Comparison of ENCODE assay signal across 13 cellular contexts in the genomic region with DNA sequence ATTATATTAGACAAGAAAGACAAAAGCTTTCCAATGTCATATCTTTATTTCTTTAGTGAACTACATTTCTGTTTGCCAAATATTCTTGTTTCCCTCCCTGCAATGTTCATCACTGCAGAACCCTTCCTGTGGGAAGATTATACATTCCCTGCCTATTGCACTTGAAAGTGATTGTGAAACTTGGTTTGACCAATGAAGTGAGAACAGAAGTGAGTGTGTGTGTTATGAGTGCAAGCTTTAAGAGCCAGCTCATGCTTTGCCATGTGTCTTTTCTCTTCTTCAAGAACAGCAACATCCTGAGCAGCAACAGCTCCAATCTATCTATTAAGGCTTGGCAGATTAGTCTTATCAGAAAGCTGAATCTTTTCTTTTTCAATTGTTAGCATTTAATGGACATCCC. TPM values are rescaled to one million over a fixed set of nuclear protein-coding genes. Genes with fewer than 3 reads are reported as not detected.
DNase-seq lines count a peak whose midpoint lies in the region; ATAC-seq and TF ChIP-seq lines count a peak whose summit lies in the region.
"Had no signal": no experiment of that assay in that cellular context is flagged by ENCODE, and none has a peak within 500 bp of the region (broad histone marks: within the 10 kb centered on the region; RNA-seq: fewer than 3 reads in every experiment).

No MANE protein-coding gene starts in this region.

- H3K27ac ChIP-seq in breast epithelium (no peak overlapping the region), uterus (no peak overlapping the region)

- H3K27ac Mint-ChIP-seq in MCF 10A (ENCODE audit: low read depth, unreplicated experiment) = no peak overlapping the region
- no peak overlapping the region for H3K27ac Mint-ChIP-seq in activated CD4-positive, alpha-beta memory T cell treated with anti-CD3 and anti-CD28 coated beads for 36 hours
- H3K27ac Mint-ChIP-seq: stimulated activated naive CD8-positive, alpha-beta T cell treated with anti-CD3 and anti-CD28 coated beads, Interleukin-15, Interleukin-2, amounts not matched to agents 100 ng/mL and 50 ng/mL, for 24 hours had no signal

- POLR2A ChIA-PET in MCF 10A (lab: Yijun Ruan, JAX) = interaction anchor here (0.9 kb wide), 1 partner anchor 79 kb away, joined by 4 read pairs; no protein-coding TSS in a partner anchor
- POLR2A ChIA-PET in activated CD4-positive, alpha-beta memory T cell treated with anti-CD3 and anti-CD28 coated beads for 36 hours (lab: Charles Lee) = interaction anchor here (1.2 kb wide), 1 partner anchor 31 kb away, joined by 3 read pairs; no protein-coding TSS in a partner anchor

- H3K4me3 ChIP-seq in breast epithelium = no peak overlapping the region
- no peak overlapping the region for H3K4me3 ChIP-seq in adipocyte (ENCODE audit: low read length)
- H3K4me3 ChIP-seq in uterus = no peak overlapping the region

- TF ChIP-seq POLR2A in breast epithelium (IDR thresholded peaks at IDR 0.05) = no peak
- TF ChIP-seq POLR2A in uterus (IDR thresholded peaks at IDR 0.05) = no peak

- peak; percentile 51 for ATAC-seq in HG02885 (IDR thresholded peaks at IDR 0.05; ENCODE audit: poor library complexity, unreplicated experiment)

- no peaks in the 10 kb centered on the region for H3K27me3 Mint-ChIP-seq in MCF 10A (ENCODE audit: insufficient read depth, unreplicated experiment)
- peaks cover 4% of the 10 kb centered on the region for H3K27me3 Mint-ChIP-seq in activated CD4-positive, alpha-beta memory T cell treated with anti-CD3 and anti-CD28 coated beads for 36 hours

- no peak overlapping the region for H3K9ac ChIP-seq in adipocyte (ENCODE audit: low read length)

- DNase-seq in MCF 10A (ENCODE audit: unreplicated experiment) (peak; percentile 16), breast epithelium (ENCODE audit: low spot score in 2 of 2) (no peak), adipocyte (ENCODE audit: low read depth) (peak; percentile 40), ecto neural progenitor cell (ENCODE audit: low spot score) (no peak), uterus (no peak)
- no peak for DNase-seq in stimulated activated CD4-positive, alpha-beta T cell treated with anti-CD3 and anti-CD28 coated beads, Interleukin-15, amount 100 ng/mL, for 24 hours
- DNase-seq in activated CD4-positive, alpha-beta memory T cell treated with anti-CD3 and anti-CD28 coated beads for 36 hours = no peak
- DNase-seq: cerebellar nuclear complex, GOT3, naive B cell, NCI-H510A treated with DMSO at 0.1 percent for 48 hours had no signal

- no peaks in the 10 kb centered on the region for H3K36me3 Mint-ChIP-seq in MCF 10A (ENCODE audit: insufficient read depth, unreplicated experiment)
- H3K36me3 Mint-ChIP-seq in activated CD4-positive, alpha-beta memory T cell treated with anti-CD3 and anti-CD28 coated beads for 36 hours = no peaks in the 10 kb centered on the region

- H3K36me3 ChIP-seq in breast epithelium (no peaks in the 10 kb centered on the region), adipocyte (ENCODE audit: control insufficient read depth, insufficient read depth, low read length, severe bottlenecking) (no peaks in the 10 kb centered on the region), uterus (no peaks in the 10 kb centered on the region)

- BruUV-seq in MCF 10A (replicated peaks; lab: Mats Ljungman, UMichigan) = no TSS peak

- CTCF ChIA-PET in MCF 10A (lab: Yijun Ruan, JAX) = no interaction called here
- CTCF ChIA-PET in activated CD4-positive, alpha-beta memory T cell treated with anti-CD3 and anti-CD28 coated beads for 36 hours (lab: Charles Lee) = interaction anchor here (0.6 kb wide), 1 partner anchor 259 kb away, joined by 4 read pairs; no protein-coding TSS in a partner anchor

- H3K9me3 ChIP-seq in breast epithelium (no peaks in the 10 kb centered on the region), adipocyte (ENCODE audit: control insufficient read depth, low read length) (no peaks in the 10 kb centered on the region), uterus (no peaks in the 10 kb centered on the region)

- H3K4me1 ChIP-seq in breast epithelium (no peaks in the 10 kb centered on the region), adipocyte (ENCODE audit: control insufficient read depth, insufficient read depth, low read length) (no peaks in the 10 kb centered on the region), uterus (no peaks in the 10 kb centered on the region)

- H3K27me3 ChIP-seq in breast epithelium = no peaks in the 10 kb centered on the region
- no peaks in the 10 kb centered on the region for H3K27me3 ChIP-seq in adipocyte (replicated peaks; ENCODE audit: control insufficient read depth, insufficient read depth, low read length)
- no peaks in the 10 kb centered on the region for H3K27me3 ChIP-seq in uterus

- H3K9me3 Mint-ChIP-seq in MCF 10A (ENCODE audit: unreplicated experiment) = no peaks in the 10 kb centered on the region
- peaks cover 7% of the 10 kb centered on the region for H3K9me3 Mint-ChIP-seq in activated CD4-positive, alpha-beta memory T cell treated with anti-CD3 and anti-CD28 coated beads for 36 hours

- intact Hi-C loops in MCF 10A (cut with micrococcal nuclease) = no loop called here
- intact Hi-C loops in breast epithelium (cut with DNase I; ENCODE audit: low total_unique reads) = no loop called here
- intact Hi-C loops in activated CD4-positive, alpha-beta memory T cell treated with anti-CD3 and anti-CD28 coated beads for 36 hours (cut with micrococcal nuclease) = no loop called here
- intact Hi-C loops in uterus (cut with DNase I; ENCODE audit: low total_unique reads) = no loop called here

- H3K4me1 Mint-ChIP-seq in MCF 10A (ENCODE audit: insufficient read depth, unreplicated experiment) = no peaks in the 10 kb centered on the region
- H3K4me1 Mint-ChIP-seq in activated CD4-positive, alpha-beta memory T cell treated with anti-CD3 and anti-CD28 coated beads for 36 hours (ENCODE audit: low read depth) = peaks cover 17% of the 10 kb centered on the region

- no peak overlapping the region for H3K4me3 Mint-ChIP-seq in MCF 10A (ENCODE audit: unreplicated experiment)
- no peak overlapping the region for H3K4me3 Mint-ChIP-seq in activated CD4-positive, alpha-beta memory T cell treated with anti-CD3 and anti-CD28 coated beads for 36 hours
- H3K4me3 Mint-ChIP-seq: naive B cell had no signal

- TF ChIP-seq CTCF in MCF 10A (IDR thresholded peaks at IDR 0.05; ENCODE audit: unreplicated experiment) (no peak), breast epithelium (IDR thresholded peaks at IDR 0.05) (no peak), uterus (IDR thresholded peaks at IDR 0.05) (no peak)

RNA-seq across cellular contexts. Expression of a gene that starts 42.0 kb away (rescaled TPM):
- total RNA-seq in MCF 10A (2022) (69.0 and 69.3 TPM in 2 replicates), breast epithelium (10 to 100 TPM; 58.4 to 98.7 (median 77.0) TPM), uterus (100 to 1,000 TPM in 1 of 4 donors, 10 to 100 TPM in 3; 29.2 to 200 (median 44.9) TPM)
- 10 to 100 TPM; 33.0 to 34.1 TPM for total RNA-seq in activated CD4-positive, alpha-beta memory T cell treated with anti-CD3 and anti-CD28 coated beads for 36 hours

Comparison
In these comparisons a context has a peak if more than half of its experiments do, and no peak if none do; other contexts are left out.
1. DNase-seq: peak in MCF 10A (single experiment) and adipocyte (single experiment); none in breast epithelium (0 of 2), ecto neural progenitor cell (single experiment), stimulated activated CD4-positive, alpha-beta T cell treated with anti-CD3 and anti-CD28 coated beads, Interleukin-15, amount 100 ng/mL, for 24 hours (single experiment), activated CD4-positive, alpha-beta memory T cell treated with anti-CD3 and anti-CD28 coated beads for 36 hours (single experiment) and uterus (0 of 2).